31 cellular contexts compared by ENCODE assay signal in genomic region chr2:42748846-42749245, GRCh38. TPM values are rescaled to one million over a fixed set of nuclear protein-coding genes. Genes with fewer than 3 reads are reported as not detected.
"Had no signal": no experiment of that assay in that cellular context is flagged by ENCODE, and none has a peak within 500 bp of the region (broad histone marks: within the 10 kb centered on the region; RNA-seq: fewer than 3 reads in every experiment).

No MANE protein-coding gene starts in this region.

- H3K4me3 ChIP-seq: gastroesophageal sphincter, heart left ventricle, hepatocyte, lung, ovary, psoas muscle, sigmoid colon, testis, tibial artery had no signal

- H3K4me1 ChIP-seq: foreskin keratinocyte, tibial artery had no signal

- H2AFZ ChIP-seq: hepatocyte had no signal

- H3K36me3 ChIP-seq: ovary had no signal

- H3K79me2 ChIP-seq: hepatocyte had no signal

- H3K9me3 ChIP-seq: gastroesophageal sphincter, heart left ventricle, ovary, psoas muscle, sigmoid colon, testis, tibial artery had no signal

- H3K27me3 Mint-ChIP-seq: effector memory CD8-positive, alpha-beta T cell; memory B cell; type B pancreatic cell had no signal

- DNase-seq: cortex of kidney; effector memory CD8-positive, alpha-beta T cell; foreskin keratinocyte; heart left ventricle; kidney; natural killer cell; occipital lobe; ovary; posterior cingulate gyrus; psoas muscle; right cardiac atrium; sigmoid colon; stimulated activated CD4-positive, alpha-beta T cell treated with anti-CD3 and anti-CD28 coated beads, Interleukin-2, amount 100 ng/mL, for 24 hours; stimulated activated CD4-positive, alpha-beta T cell treated with anti-CD3 and anti-CD28 coated beads, Interleukin-4, amount 100 ng/mL, for 24 hours; stimulated activated naive CD8-positive, alpha-beta T cell treated with anti-CD3 and anti-CD28 coated beads, Interleukin-15, Interleukin-2, amounts not matched to agents 100 U/mL and 50 U/mL, for 24 hours; substantia nigra; testis; tibial artery had no signal

- H3K4me2 ChIP-seq: hepatocyte had no signal

- H3K27ac ChIP-seq: epithelial cell of prostate, foreskin keratinocyte, gastroesophageal sphincter, heart left ventricle, hepatocyte, ovary, psoas muscle, sigmoid colon, testis, tibial artery had no signal

- ATAC-seq: effector memory CD8-positive, alpha-beta T cell; esophagus mucosa; foreskin keratinocyte; gastroesophageal sphincter; heart left ventricle; left lobe of liver; natural killer cell; psoas muscle; right cardiac atrium; stimulated activated effector memory CD8-positive, alpha-beta T cell treated with anti-CD3 and anti-CD28 coated beads, Interleukin-12 subunit alpha, Interleukin-12 subunit beta, amount 100 ng/mL, for 72 hours; stimulated activated naive CD8-positive, alpha-beta T cell treated with anti-CD3 and anti-CD28 coated beads, Interleukin-15, Interleukin-2, amounts not matched to agents 100 U/mL and 50 U/mL, for 24 hours had no signal

- FAIRE-seq: endometrium, kidney had no signal

- H3K36me3 Mint-ChIP-seq: natural killer cell had no signal

- H3K9me3 Mint-ChIP-seq: effector memory CD8-positive, alpha-beta T cell; memory B cell; natural killer cell; stimulated activated effector memory CD8-positive, alpha-beta T cell treated with anti-CD3 and anti-CD28 coated beads, Interleukin-12 subunit alpha, Interleukin-12 subunit beta, amount 100 ng/mL, for 72 hours; type B pancreatic cell had no signal

- H3K4me3 Mint-ChIP-seq: effector memory CD8-positive, alpha-beta T cell; memory B cell; natural killer cell; stimulated activated effector memory CD8-positive, alpha-beta T cell treated with anti-CD3 and anti-CD28 coated beads, Interleukin-12 subunit alpha, Interleukin-12 subunit beta, amount 100 ng/mL, for 72 hours; type B pancreatic cell had no signal

- H3K27me3 ChIP-seq: foreskin keratinocyte, gastroesophageal sphincter, heart left ventricle, hepatocyte, ovary, sigmoid colon, testis, tibial artery had no signal

- H3K27ac Mint-ChIP-seq: effector memory CD8-positive, alpha-beta T cell; memory B cell; natural killer cell; stimulated activated effector memory CD8-positive, alpha-beta T cell treated with anti-CD3 and anti-CD28 coated beads, Interleukin-12 subunit alpha, Interleukin-12 subunit beta, amount 100 ng/mL, for 72 hours; type B pancreatic cell had no signal

- H3K4me1 Mint-ChIP-seq: stimulated activated effector memory CD8-positive, alpha-beta T cell treated with anti-CD3 and anti-CD28 coated beads, Interleukin-12 subunit alpha, Interleukin-12 subunit beta, amount 100 ng/mL, for 72 hours had no signal

RNA-seq across cellular contexts. Expression of gene OXER1, which starts 15.1 kb away (rescaled TPM):
- total RNA-seq: dermis microvascular lymphatic vessel endothelial cell, occipital lobe had no signal
- polyA plus RNA-seq: fibroblast of lung, neural cell had no signal

RNA-seq across cellular contexts. Expression of gene HAAO, which starts 43.5 kb away (rescaled TPM):
- total RNA-seq: dermis microvascular lymphatic vessel endothelial cell had no signal
- polyA plus RNA-seq: neural cell had no signal
